In the genomic region with DNA sequence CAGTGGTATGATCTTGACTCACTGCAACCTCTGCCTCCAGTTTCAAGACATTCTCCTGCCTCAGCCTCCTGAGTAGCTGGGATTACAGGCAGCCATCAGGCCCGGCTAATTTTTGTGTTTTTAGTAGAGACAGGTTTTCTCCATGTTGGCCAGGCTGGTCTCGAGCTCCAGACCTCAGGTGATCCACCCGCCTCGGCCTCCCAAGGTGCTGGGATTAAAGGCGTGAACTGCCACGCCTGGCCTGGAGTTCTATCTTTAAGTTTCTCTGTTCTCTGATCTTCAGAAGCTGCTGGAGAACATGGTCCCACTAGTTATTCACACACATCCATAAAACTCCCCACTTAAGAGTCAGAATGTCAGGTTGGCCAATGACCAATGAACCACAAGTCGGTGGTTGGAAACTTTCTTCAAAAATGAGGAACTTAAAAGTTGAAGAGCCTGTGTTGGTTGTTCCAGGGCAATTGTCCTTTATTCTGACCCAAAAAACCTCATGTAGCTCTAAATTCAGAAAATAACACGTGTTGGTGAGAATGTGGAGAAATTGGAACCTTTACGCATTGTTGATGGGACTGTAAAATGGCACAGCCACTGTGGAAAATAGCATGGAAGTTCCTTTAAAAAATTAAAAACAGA, we compare ENCODE assay signal across 11 cellular contexts. TPM values are rescaled to one million over a fixed set of nuclear protein-coding genes. Genes with fewer than 3 reads are reported as not detected.
DNase-seq lines count a peak whose midpoint lies in the region; ATAC-seq lines count a peak whose summit lies in the region.
"Had no signal": no experiment of that assay in that cellular context is flagged by ENCODE, and none has a peak within 500 bp of the region (broad histone marks: within the 10 kb centered on the region; RNA-seq: fewer than 3 reads in every experiment).

No MANE protein-coding gene starts in this region.

- no peaks in the 10 kb centered on the region for H3K9me3 ChIP-seq in SJSA1 (replicated peaks)

- no peak overlapping the region for H3K4me3 ChIP-seq in SJSA1

- H3K4me3 Mint-ChIP-seq in activated CD4-positive, alpha-beta T cell treated with anti-CD3 and anti-CD28 coated beads for 36 hours = no peak overlapping the region
- peak overlapping the region; percentile 33 to 44 for H3K4me3 Mint-ChIP-seq in stimulated activated naive B cell treated with anti-CD40 and anti-IgM and Interleukin-4, amounts not matched to agents 10 μg/mL and 1 μg/mL and 100 μg/mL, for 72 hours
- H3K4me3 Mint-ChIP-seq in activated T-helper 1 cell treated with anti-CD3 and anti-CD28 coated beads, Interleukin-12 subunit alpha, Interleukin-12 subunit beta, Interleukin-2, Interleukin-4 antibody, amounts not matched to agents 30 ng/mL and 10 ng/mL and 1 ng/mL, durations not matched to agents 14 hours and 24 hours and 36 hours = no peak overlapping the region

- no peaks in the 10 kb centered on the region for H3K27me3 Mint-ChIP-seq in activated CD4-positive, alpha-beta T cell treated with anti-CD3 and anti-CD28 coated beads for 36 hours
- H3K27me3 Mint-ChIP-seq in stimulated activated naive B cell treated with anti-CD40 and anti-IgM and Interleukin-4, amounts not matched to agents 10 μg/mL and 1 μg/mL and 100 μg/mL, for 72 hours = no peaks in the 10 kb centered on the region
- no peaks in the 10 kb centered on the region for H3K27me3 Mint-ChIP-seq in activated T-helper 1 cell treated with anti-CD3 and anti-CD28 coated beads, Interleukin-12 subunit alpha, Interleukin-12 subunit beta, Interleukin-2, Interleukin-4 antibody, amounts not matched to agents 30 ng/mL and 10 ng/mL and 1 ng/mL, durations not matched to agents 14 hours and 24 hours and 36 hours (ENCODE audit: insufficient read depth)

- CTCF ChIA-PET in activated CD4-positive, alpha-beta T cell treated with anti-CD3 and anti-CD28 coated beads for 36 hours (lab: Charles Lee) = interaction anchor here (0.6 to 1.4 kb wide), 4 partner anchors 25 to 473 kb away, joined by 3 read pairs; no protein-coding TSS in a partner anchor

- H3K27ac Mint-ChIP-seq in activated CD4-positive, alpha-beta T cell treated with anti-CD3 and anti-CD28 coated beads for 36 hours = no peak overlapping the region
- peak overlapping the region; percentile 84 for H3K27ac Mint-ChIP-seq in stimulated activated naive B cell treated with anti-CD40 and anti-IgM and Interleukin-4, amounts not matched to agents 10 μg/mL and 1 μg/mL and 100 μg/mL, for 72 hours
- H3K27ac Mint-ChIP-seq in activated T-helper 1 cell treated with anti-CD3 and anti-CD28 coated beads, Interleukin-12 subunit alpha, Interleukin-12 subunit beta, Interleukin-2, Interleukin-4 antibody, amounts not matched to agents 30 ng/mL and 10 ng/mL and 1 ng/mL, durations not matched to agents 14 hours and 24 hours and 36 hours = no peak overlapping the region

- no peaks in the 10 kb centered on the region for H3K36me3 ChIP-seq in SJSA1

- H3K9me3 Mint-ChIP-seq in activated CD4-positive, alpha-beta T cell treated with anti-CD3 and anti-CD28 coated beads for 36 hours (ENCODE audit: low read depth) = no peaks in the 10 kb centered on the region
- H3K9me3 Mint-ChIP-seq in stimulated activated naive B cell treated with anti-CD40 and anti-IgM and Interleukin-4, amounts not matched to agents 10 μg/mL and 1 μg/mL and 100 μg/mL, for 72 hours = no peaks in the 10 kb centered on the region
- no peaks in the 10 kb centered on the region for H3K9me3 Mint-ChIP-seq in activated T-helper 1 cell treated with anti-CD3 and anti-CD28 coated beads, Interleukin-12 subunit alpha, Interleukin-12 subunit beta, Interleukin-2, Interleukin-4 antibody, amounts not matched to agents 30 ng/mL and 10 ng/mL and 1 ng/mL, durations not matched to agents 14 hours and 24 hours and 36 hours

- peak overlapping the region; percentile 31; the same call in 1 of the 2 replicates for H3K27ac ChIP-seq in SJSA1
- H3K27ac ChIP-seq: 22Rv1 had no signal

- ATAC-seq in activated CD4-positive, alpha-beta T cell treated with anti-CD3 and anti-CD28 coated beads for 36 hours = peak; percentile 36
- ATAC-seq in HG03139 (IDR thresholded peaks at IDR 0.05; ENCODE audit: unreplicated experiment) = peak; percentile 81
- ATAC-seq in stimulated activated naive B cell treated with anti-CD40 and anti-IgM and Interleukin-4, amounts not matched to agents 10 μg/mL and 1 μg/mL and 100 μg/mL, for 72 hours (replicated peaks) = peak; percentile 86 to 88
- ATAC-seq: Right ventricle myocardium inferior had no signal

- intact Hi-C loops in activated CD4-positive, alpha-beta T cell treated with anti-CD3 and anti-CD28 coated beads for 36 hours (cut with DNase I, micrococcal nuclease) = no loop called here
- intact Hi-C loops in activated T-helper 1 cell treated with anti-CD3 and anti-CD28 coated beads, Interleukin-12 subunit alpha, Interleukin-12 subunit beta, Interleukin-2, Interleukin-4 antibody, amounts not matched to agents 30 ng/mL and 10 ng/mL and 1 ng/mL, durations not matched to agents 14 hours and 24 hours and 36 hours (cut with micrococcal nuclease) = no loop called here

- H3K4me1 Mint-ChIP-seq in activated CD4-positive, alpha-beta T cell treated with anti-CD3 and anti-CD28 coated beads for 36 hours = peaks cover 2% of the 10 kb centered on the region
- H3K4me1 Mint-ChIP-seq in stimulated activated naive B cell treated with anti-CD40 and anti-IgM and Interleukin-4, amounts not matched to agents 10 μg/mL and 1 μg/mL and 100 μg/mL, for 72 hours = peaks cover 14 to 36% of the 10 kb centered on the region in 2 donors
- H3K4me1 Mint-ChIP-seq in activated T-helper 1 cell treated with anti-CD3 and anti-CD28 coated beads, Interleukin-12 subunit alpha, Interleukin-12 subunit beta, Interleukin-2, Interleukin-4 antibody, amounts not matched to agents 30 ng/mL and 10 ng/mL and 1 ng/mL, durations not matched to agents 14 hours and 24 hours and 36 hours (ENCODE audit: low read depth) = no peaks in the 10 kb centered on the region

- H3K4me1 ChIP-seq in SJSA1 (replicated peaks) = peaks cover 6% of the 10 kb centered on the region

- H3K27me3 ChIP-seq in SJSA1 (replicated peaks) = no peaks in the 10 kb centered on the region

- POLR2A ChIA-PET in activated CD4-positive, alpha-beta T cell treated with anti-CD3 and anti-CD28 coated beads for 36 hours (lab: Charles Lee) = no interaction called here

- DNase-seq in activated CD4-positive, alpha-beta T cell treated with anti-CD3 and anti-CD28 coated beads for 36 hours = no peak
- no peak for DNase-seq in activated CD4-positive, alpha-beta T cell treated with anti-CD3 and anti-CD28 coated beads for 1 hour
- DNase-seq in SJSA1 (ENCODE audit: low read depth in 1 of 2, low spot score in 2 of 2) = no peak
- DNase-seq in stimulated activated naive B cell treated with anti-CD40 and anti-IgM and Interleukin-4, amounts not matched to agents 10 μg/mL and 1 μg/mL and 100 μg/mL, for 72 hours = peak; percentile 54
- no peak for DNase-seq in inferior parietal cortex (ENCODE audit: extremely low spot score)
- no peak for DNase-seq in COLO829 (ENCODE audit: low spot score)
- no peak for DNase-seq in activated T-helper 1 cell treated with anti-CD3 and anti-CD28 coated beads, Interleukin-12 subunit alpha, Interleukin-12 subunit beta, Interleukin-2, Interleukin-4 antibody, amounts not matched to agents 30 ng/mL and 10 ng/mL and 1 ng/mL, durations not matched to agents 14 hours and 24 hours and 36 hours (ENCODE audit: low spot score)
- DNase-seq: activated effector memory CD4-positive, alpha-beta T cell treated with Interleukin-2 at 50 U/mL for 16 hours had no signal

- no peaks in the 10 kb centered on the region for H3K36me3 Mint-ChIP-seq in activated CD4-positive, alpha-beta T cell treated with anti-CD3 and anti-CD28 coated beads for 36 hours (ENCODE audit: low read depth)
- H3K36me3 Mint-ChIP-seq in stimulated activated naive B cell treated with anti-CD40 and anti-IgM and Interleukin-4, amounts not matched to agents 10 μg/mL and 1 μg/mL and 100 μg/mL, for 72 hours = no peaks in the 10 kb centered on the region
- no peaks in the 10 kb centered on the region for H3K36me3 Mint-ChIP-seq in activated T-helper 1 cell treated with anti-CD3 and anti-CD28 coated beads, Interleukin-12 subunit alpha, Interleukin-12 subunit beta, Interleukin-2, Interleukin-4 antibody, amounts not matched to agents 30 ng/mL and 10 ng/mL and 1 ng/mL, durations not matched to agents 14 hours and 24 hours and 36 hours (ENCODE audit: low read depth)

RNA-seq across cellular contexts. Expression of a gene that starts 55.9 kb away (rescaled TPM):
- 10 to 100 TPM; 16.2 to 19.1 TPM for total RNA-seq in activated CD4-positive, alpha-beta T cell treated with anti-CD3 and anti-CD28 coated beads for 36 hours
- total RNA-seq in SJSA1 (2014; rRNA removed; shearing (Covaris generic)) = 5.7 and 7.3 TPM in 2 replicates
- total RNA-seq in activated T-helper 1 cell treated with anti-CD3 and anti-CD28 coated beads, Interleukin-12 subunit alpha, Interleukin-12 subunit beta, Interleukin-2, Interleukin-4 antibody, amounts not matched to agents 30 ng/mL and 10 ng/mL and 1 ng/mL, durations not matched to agents 14 hours and 24 hours and 36 hours = 19.3 and 22.0 TPM in 2 replicates

RNA-seq across cellular contexts. Expression of a gene that starts 56.3 kb away (rescaled TPM):
- total RNA-seq in activated CD4-positive, alpha-beta T cell treated with anti-CD3 and anti-CD28 coated beads for 36 hours = not detected
- total RNA-seq in SJSA1 (2014; rRNA removed; shearing (Covaris generic)) = not detected in 2 replicates
- total RNA-seq in activated T-helper 1 cell treated with anti-CD3 and anti-CD28 coated beads, Interleukin-12 subunit alpha, Interleukin-12 subunit beta, Interleukin-2, Interleukin-4 antibody, amounts not matched to agents 30 ng/mL and 10 ng/mL and 1 ng/mL, durations not matched to agents 14 hours and 24 hours and 36 hours = not detected in 2 replicates
- total RNA-seq: Right ventricle myocardium inferior had no signal

RNA-seq across cellular contexts. Expression of a gene that starts 56.3 kb away (rescaled TPM):
- total RNA-seq in activated CD4-positive, alpha-beta T cell treated with anti-CD3 and anti-CD28 coated beads for 36 hours = not detected
- not detected in 2 replicates for total RNA-seq in SJSA1 (2014; rRNA removed; shearing (Covaris generic))
- total RNA-seq in activated T-helper 1 cell treated with anti-CD3 and anti-CD28 coated beads, Interleukin-12 subunit alpha, Interleukin-12 subunit beta, Interleukin-2, Interleukin-4 antibody, amounts not matched to agents 30 ng/mL and 10 ng/mL and 1 ng/mL, durations not matched to agents 14 hours and 24 hours and 36 hours = not detected in 2 replicates
- total RNA-seq: Right ventricle myocardium inferior had no signal

Comparison
In these comparisons a context has a peak if more than half of its experiments do, and no peak if none do; other contexts are left out.
1. ATAC-seq: peak in every context shown above with its lines; median percentile 87 in stimulated activated naive B cell treated with anti-CD40 and anti-IgM and Interleukin-4, amounts not matched to agents 10 μg/mL and 1 μg/mL and 100 μg/mL, for 72 hours; 81 in HG03139; 36 in activated CD4-positive, alpha-beta T cell treated with anti-CD3 and anti-CD28 coated beads for 36 hours.
2. H3K4me3 Mint-ChIP-seq: peak in stimulated activated naive B cell treated with anti-CD40 and anti-IgM and Interleukin-4, amounts not matched to agents 10 μg/mL and 1 μg/mL and 100 μg/mL, for 72 hours (2 of 2); none in activated CD4-positive, alpha-beta T cell treated with anti-CD3 and anti-CD28 coated beads for 36 hours (single experiment) and activated T-helper 1 cell treated with anti-CD3 and anti-CD28 coated beads, Interleukin-12 subunit alpha, Interleukin-12 subunit beta, Interleukin-2, Interleukin-4 antibody, amounts not matched to agents 30 ng/mL and 10 ng/mL and 1 ng/mL, durations not matched to agents 14 hours and 24 hours and 36 hours (single experiment).